Comparison of ENCODE assay signal across 8 cellular contexts in genomic region chr17:31937926-31938641, GRCh38. TPM values are rescaled to one million over a fixed set of nuclear protein-coding genes. Genes with fewer than 3 reads are reported as not detected.
A peak's percentile ranks its signal among the peaks of the same experiment; 100 is the strongest.
DNase-seq lines count a peak whose midpoint lies in the region; ATAC-seq, FAIRE-seq and TF ChIP-seq lines count a peak whose summit lies in the region.
"Not testable (repeated sequence)": the region's sequence is repeated elsewhere in the genome, so short reads cannot be mapped to it uniquely, and the experiment has no call there.

No MANE protein-coding gene starts in this region.

- H3K27ac ChIP-seq in MM.1S (ENCODE audit: low read length), result peak overlapping the region; percentile 39; the same call in 1 of the 2 replicates
- H3K27ac ChIP-seq in VCaP, result 0 out of 2 replicates have a peak overlapping the region, but pooled peaks have one; percentile 30
- H3K27ac ChIP-seq in GM12878 (ENCODE audit: control insufficient read depth, insufficient read depth), result peak overlapping the region; percentile 24; the same call in 1 of the 2 replicates
- H3K27ac ChIP-seq in aorta (ENCODE audit: low read depth in 1 of 2, low read length in 2 of 2), result not testable (repeated sequence)

- H3K9ac ChIP-seq in MM.1S (ENCODE audit: low read length), result peak overlapping the region; percentile 53; the same call in 1 of the 2 replicates
- peak overlapping the region; percentile 42 for H3K9ac ChIP-seq in GM12878 (ENCODE audit: control insufficient read depth, insufficient read depth, low read length)

- SMC1A ChIA-PET in GM12878 (lab: Charles Lee; ENCODE audit: uncharacterized antibody, unreplicated experiment), result not testable (repeated sequence)

- intact Hi-C loops in GM12878 (cut with micrococcal nuclease; ENCODE audit: unreplicated experiment); aorta (cut with DNase I): not testable (repeated sequence)

- peak overlapping the region; percentile 75 for H3K4me3 Mint-ChIP-seq in memory B cell

- not testable (repeated sequence) for TF ChIP-seq EP300 in GM12878 (IDR thresholded peaks at IDR 0.05; ENCODE audit: borderline replicate concordance in 1 of 2, control insufficient read depth in 1 of 2, low read depth in 2 of 2, low read length in 2 of 2)

- H3K4me1 ChIP-seq in MM.1S (ENCODE audit: low read length); GM12878 (ENCODE audit: control insufficient read depth, insufficient read depth, low read length); aorta (ENCODE audit: control insufficient read depth in 1 of 2, insufficient read depth in 2 of 2, low read length in 2 of 2): not testable (repeated sequence)

- TF ChIP-seq RAD21 in GM12878 (IDR thresholded peaks at IDR 0.05; ENCODE audit: insufficient read depth, low read depth, low read length), result not testable (repeated sequence)

- not testable (repeated sequence) for H4K20me1 ChIP-seq in MM.1S (ENCODE audit: insufficient read depth, low read length); GM12878 (ENCODE audit: control insufficient read depth, insufficient read depth)

- ATAC-seq in GM12878; memory B cell (ENCODE audit: low read depth); aorta (ENCODE audit: low FRiP score): not testable (repeated sequence)

- H3K4me2 ChIP-seq in MM.1S (ENCODE audit: low read depth, low read length) (peak overlapping the region; percentile 56), GM12878 (ENCODE audit: control insufficient read depth, insufficient read depth) (peak overlapping the region; percentile 54)

- H3K4me3 ChIP-seq in GM08714 (ENCODE audit: low read length), result peak overlapping the region; percentile 89
- H3K4me3 ChIP-seq in MM.1S (ENCODE audit: low read length), result peak overlapping the region; percentile 71
- H3K4me3 ChIP-seq in GM12878, result peak overlapping the region; percentile 88
- H3K4me3 ChIP-seq in fibroblast of mammary gland (ENCODE audit: control insufficient read depth, low read depth, low read length), result peak overlapping the region; percentile 70
- H3K4me3 ChIP-seq in retinal pigment epithelial cell (ENCODE audit: low read length), result peak overlapping the region; percentile 72
- H3K4me3 ChIP-seq in aorta (ENCODE audit: low read length in 2 of 2), result peak overlapping the region; percentile 31 to 34

- H2AFZ ChIP-seq in MM.1S (ENCODE audit: low read length); GM12878 (ENCODE audit: control insufficient read depth, low read depth, low read length): not testable (repeated sequence)

- RAD21 ChIA-PET in GM12878 (lab: Charles Lee; ENCODE audit: unreplicated experiment), result interaction anchor here (1.4 kb wide), 1 partner anchor 36 kb away, joined by 3 read pairs; the partner anchor contains the start of gene UTP6

- H3K36me3 ChIP-seq in MM.1S (replicated peaks; ENCODE audit: insufficient read depth, low read length); GM12878 (ENCODE audit: control insufficient read depth in 2 of 2, insufficient read depth in 2 of 2, low read length in 1 of 2); aorta (ENCODE audit: control insufficient read depth in 1 of 2, insufficient read depth in 2 of 2, low read length in 1 of 2): not testable (repeated sequence)

- TF ChIP-seq CTCF in MM.1S (IDR thresholded peaks at IDR 0.05; ENCODE audit: low read length); VCaP (conservative IDR thresholded peaks at IDR 0.05); GM12878 (IDR thresholded peaks at IDR 0.05 in 2 of 3, conservative IDR thresholded peaks at IDR 0.05 in 1 of 3; ENCODE audit: control insufficient read depth in 2 of 3, extremely low read depth in 1 of 3, insufficient read depth in 1 of 3, low read depth in 3 of 3, low read length in 3 of 3); fibroblast of mammary gland (conservative IDR thresholded peaks at IDR 0.05; ENCODE audit: control insufficient read depth, insufficient read depth, low read depth, low read length); retinal pigment epithelial cell (conservative IDR thresholded peaks at IDR 0.05; ENCODE audit: low read depth, low read length): not testable (repeated sequence)

- not testable (repeated sequence) for H3K27me3 ChIP-seq in MM.1S (replicated peaks; ENCODE audit: insufficient read depth, low read length); GM12878 (replicated peaks in 1 of 2; ENCODE audit: control insufficient read depth in 2 of 2, insufficient read depth in 2 of 2, low read length in 1 of 2); aorta (ENCODE audit: control insufficient read depth in 1 of 2, insufficient read depth in 2 of 2, low read length in 1 of 2)

- H3K36me3 Mint-ChIP-seq in memory B cell, result not testable (repeated sequence)

- not testable (repeated sequence) for H3K9me3 ChIP-seq in MM.1S (replicated peaks; ENCODE audit: insufficient read depth, low read length); GM12878 (replicated peaks; ENCODE audit: control insufficient read depth, insufficient read depth, low read length); aorta (ENCODE audit: control insufficient read depth, low read length)

- not testable (repeated sequence) for FAIRE-seq in GM12878 (lab: Jason Lieb, UNC)

- H3K79me2 ChIP-seq in MM.1S (ENCODE audit: low read length) (peaks cover 56% of the 10 kb centered on the region), GM12878 (ENCODE audit: control insufficient read depth, insufficient read depth, low read length) (peaks cover 38% of the 10 kb centered on the region)

- peak; percentile 34 for DNase-seq in MM.1S
- DNase-seq in GM12878 (ENCODE audit: low read depth, low spot score); fibroblast of mammary gland (ENCODE audit: low read depth); memory B cell (ENCODE audit: low spot score in 2 of 2); retinal pigment epithelial cell (ENCODE audit: low read depth); aorta: not testable (repeated sequence)

- WGBS in GM12878 (ENCODE audit: insufficient coverage, insufficient replicate concordance, low lambda C conversion rate, missing lambda C conversion rate), result 2% methylated on average over 9 of the region's 12 CpGs
- WGBS in aorta, 2 donors, result 6 to 8% methylated on average over 9 of the region's 12 CpGs

- peak overlapping the region; percentile 45 for H3K27ac Mint-ChIP-seq in memory B cell

- H3K9me2 ChIP-seq in MM.1S (replicated peaks; ENCODE audit: insufficient read depth, low read length), result not testable (repeated sequence)

- TSS peak; percentile 70 for BruUV-seq in GM12878 (replicated peaks; lab: Mats Ljungman, UMichigan)

- H3K27me3 Mint-ChIP-seq in memory B cell, result not testable (repeated sequence)

- not testable (repeated sequence) for H3K9me3 Mint-ChIP-seq in memory B cell

- POLR2A ChIA-PET in GM12878 (lab: Charles Lee), result interaction anchor here (0.6 kb wide), 1 partner anchor 15 kb away, joined by 3 read pairs; no protein-coding TSS in a partner anchor

- in situ Hi-C loops in GM12878 (cut with MboI), result not testable (repeated sequence)

- not testable (repeated sequence) for H3F3A ChIP-seq in MM.1S (ENCODE audit: insufficient read depth, low read length)

- CTCF ChIA-PET in GM12878 (lab: Yijun Ruan, JAX), result not testable (repeated sequence)

- H3K4me1 Mint-ChIP-seq in memory B cell, result not testable (repeated sequence)

- TF ChIP-seq POLR2A in GM12878 (IDR thresholded peaks at IDR 0.05; ENCODE audit: low read depth, low read length), result not testable (repeated sequence)

RNA-seq across cellular contexts. Expression of gene SUZ12, which starts 1.3 kb away (rescaled TPM):
- total RNA-seq in GM12878 (2013; cell fraction: nucleolus; rRNA removed), result 66.0 and 67.3 TPM in 2 replicates
- total RNA-seq in GM12878 (2014; rRNA removed) (19.2 and 23.9 TPM in 2 replicates), GM12878 (2014; rRNA removed; fragmentation: Illumina TruSeq; extraction: Trizol) (65.6 and 66.5 TPM in 2 replicates), GM12878 (2021) (47.9 and 48.8 TPM in 2 replicates), aorta (10 to 100 TPM; 18.3 to 20.1 TPM)
- 10.4 TPM for polyA plus RNA-seq in GM12878 (2011; ENCODE audit: low read depth)
- polyA plus RNA-seq in GM12878 (2011; rRNA removed) (48.5 and 77.0 TPM in 2 replicates), GM12878 (2014; fragmentation: Illumina TruSeq; extraction: Trizol) (69.2 and 84.4 TPM in 2 replicates), GM12878 (2014; fragmentation: Nextera tagmentation; extraction: Ambion mirVana) (10 to 100 TPM; 25.5 to 32.0 TPM), GM12878 (2014; rRNA removed) (28.9 and 37.1 TPM in 2 replicates), GM12878 (2016; fragmentation: Nextera tagmentation; extraction: Ambion mirVana) (10 to 100 TPM; 23.7 to 26.1 TPM), aorta (1 to 10 TPM; 8.9 to 9.4 TPM)
- 15.8 and 16.9 TPM in 2 replicates for polyA plus RNA-seq in GM12878 (2011; cell fraction: cytosol; rRNA removed)
- polyA plus RNA-seq in GM12878 (2011; cell fraction: nucleus; rRNA removed), result 24.0 and 30.2 TPM in 2 replicates
- 23.0 and 28.0 TPM in 2 replicates for polyA plus RNA-seq in GM12878 (2012)
- 23.7 and 32.4 TPM in 2 replicates for polyA minus RNA-seq in GM12878 (2011; rRNA and poly(A)+ RNA removed)
- 15.1 and 25.4 TPM in 2 replicates for polyA minus RNA-seq in GM12878 (2011; cell fraction: cytosol; rRNA and poly(A)+ RNA removed)
- 7.1 and 13.9 TPM in 2 replicates for polyA minus RNA-seq in GM12878 (2011; cell fraction: nucleus; rRNA and poly(A)+ RNA removed)

RNA-seq across cellular contexts. Expression of gene UTP6, which starts 36.6 kb away (rescaled TPM):
- total RNA-seq in GM12878 (2013; cell fraction: nucleolus; rRNA removed), result 90.8 and 99.2 TPM in 2 replicates
- total RNA-seq in GM12878 (2014; rRNA removed) (47.4 and 65.7 TPM in 2 replicates), GM12878 (2014; rRNA removed; fragmentation: Illumina TruSeq; extraction: Trizol) (69.4 and 69.9 TPM in 2 replicates), GM12878 (2021) (90.8 and 91.7 TPM in 2 replicates), aorta (10 to 100 TPM; 46.0 to 52.2 TPM)
- polyA plus RNA-seq in GM12878 (2011; ENCODE audit: low read depth), result 32.8 TPM
- polyA plus RNA-seq in GM12878 (2011; rRNA removed) (76.6 and 130 TPM in 2 replicates), GM12878 (2014; fragmentation: Illumina TruSeq; extraction: Trizol) (59.3 and 69.8 TPM in 2 replicates), GM12878 (2014; fragmentation: Nextera tagmentation; extraction: Ambion mirVana) (100 to 1,000 TPM; 134 to 137 TPM), GM12878 (2014; rRNA removed) (59.8 and 70.2 TPM in 2 replicates), GM12878 (2016; fragmentation: Nextera tagmentation; extraction: Ambion mirVana) (100 to 1,000 TPM; 136 to 138 TPM), aorta (10 to 100 TPM; 37.8 to 84.7 TPM)
- polyA plus RNA-seq in GM12878 (2011; cell fraction: cytosol; rRNA removed), result 13.8 and 16.0 TPM in 2 replicates
- polyA plus RNA-seq in GM12878 (2011; cell fraction: nucleus; rRNA removed), result 40.8 and 55.5 TPM in 2 replicates
- polyA plus RNA-seq in GM12878 (2012), result 53.1 and 54.7 TPM in 2 replicates
- 12.7 and 20.3 TPM in 2 replicates for polyA minus RNA-seq in GM12878 (2011; rRNA and poly(A)+ RNA removed)
- 11.1 and 17.2 TPM in 2 replicates for polyA minus RNA-seq in GM12878 (2011; cell fraction: cytosol; rRNA and poly(A)+ RNA removed)
- polyA minus RNA-seq in GM12878 (2011; cell fraction: nucleus; rRNA and poly(A)+ RNA removed), result 8.8 and 15.8 TPM in 2 replicates

Comparison
In these comparisons a context has a peak if more than half of its experiments do, and no peak if none do; other contexts are left out.
1. H3K4me3 ChIP-seq: peak in every context shown above with its lines; median percentile 89 in GM08714; 88 in GM12878; 72 in retinal pigment epithelial cell; 71 in MM.1S; 70 in fibroblast of mammary gland; 32 in aorta.